11 cellular contexts compared by ENCODE assay signal in the genomic region with DNA sequence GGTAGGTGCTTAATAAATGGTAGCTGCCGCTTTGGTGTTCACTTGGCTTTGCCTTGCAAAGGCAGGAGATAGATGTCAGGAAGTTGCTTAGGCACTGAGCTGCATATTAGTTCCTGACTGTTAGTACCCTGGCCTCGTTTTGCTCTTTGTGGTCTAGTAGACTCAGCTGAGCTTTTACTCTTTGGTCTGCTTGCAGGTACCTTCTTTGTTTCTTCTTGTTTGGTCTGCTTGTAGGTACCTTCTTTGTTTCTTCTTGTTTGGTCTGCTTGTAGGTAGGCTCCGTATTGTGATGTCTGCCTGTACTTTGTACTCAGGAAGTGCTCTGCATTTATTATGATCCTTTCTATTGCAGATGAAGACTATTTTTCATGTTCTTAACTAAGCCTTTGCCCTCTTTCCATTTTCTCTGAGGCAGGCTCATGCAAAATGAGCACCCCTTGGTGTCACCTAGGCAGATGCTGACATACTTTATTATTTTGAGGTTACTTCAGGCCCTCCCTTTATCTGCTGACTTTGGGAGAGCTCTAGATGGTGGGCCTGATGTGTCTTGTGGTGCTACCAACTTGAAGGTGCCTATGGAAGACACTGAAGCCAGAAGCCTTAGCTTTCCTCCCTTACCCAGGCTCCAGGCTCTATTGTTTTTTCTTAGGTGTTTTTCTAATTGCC. TPM values are rescaled to one million over a fixed set of nuclear protein-coding genes. Genes with fewer than 3 reads are reported as not detected.
DNase-seq lines count a peak whose midpoint lies in the region; ATAC-seq and TF ChIP-seq lines count a peak whose summit lies in the region.
"Had no signal": no experiment of that assay in that cellular context is flagged by ENCODE, and none has a peak within 500 bp of the region (broad histone marks: within the 10 kb centered on the region; RNA-seq: fewer than 3 reads in every experiment).

No MANE protein-coding gene starts in this region.

- no peak for TF ChIP-seq CTCF in spleen (IDR thresholded peaks at IDR 0.05 in 8 of 11, conservative IDR thresholded peaks at IDR 0.05 in 3 of 11)
- no peak for TF ChIP-seq CTCF in coronary artery (IDR thresholded peaks at IDR 0.05)

- peak; percentile 12 for DNase-seq in activated CD4-positive, alpha-beta T cell treated with anti-CD3 and anti-CD28 coated beads, Interleukin-2, amount 10 ng/mL, durations not matched to agents 7 days and 5 days
- DNase-seq in activated CD4-positive, alpha-beta T cell treated with anti-CD3 and anti-CD28 coated beads for 1 hour: no peak
- peak; percentile 12 for DNase-seq in central memory CD4-positive, alpha-beta T cell
- DNase-seq in spleen: no peak
- no peak for DNase-seq in HAP-1 (ENCODE audit: low spot score in 2 of 2)
- no peak for DNase-seq in coronary artery (ENCODE audit: low spot score)
- DNase-seq: NCI-H187, PC-9 had no signal

- CTCF ChIA-PET in activated CD4-positive, alpha-beta T cell treated with anti-CD3 and anti-CD28 coated beads, Interleukin-2, amount 10 ng/mL, durations not matched to agents 7 days and 5 days (lab: Charles Lee): interaction anchor here (0.6 kb wide), 1 partner anchor 28 kb away, joined by 4 read pairs; no protein-coding TSS in a partner anchor

- H3K27ac ChIP-seq in KOPT-K1 (ENCODE audit: low read depth, low read length, poor library complexity, severe bottlenecking): peak overlapping the region; percentile 18
- H3K27ac ChIP-seq in spleen: peak overlapping the region in 5 of 8 donors; percentile 6 to 46 (median 8)
- no peak overlapping the region for H3K27ac ChIP-seq in coronary artery
- H3K27ac ChIP-seq: PC-9 had no signal

- POLR2A ChIA-PET in activated CD4-positive, alpha-beta T cell treated with anti-CD3 and anti-CD28 coated beads, Interleukin-2, amount 10 ng/mL, durations not matched to agents 7 days and 5 days (lab: Charles Lee): no interaction called here

- H3K27ac Mint-ChIP-seq in activated CD4-positive, alpha-beta T cell treated with anti-CD3 and anti-CD28 coated beads, Interleukin-2, amount 10 ng/mL, durations not matched to agents 7 days and 5 days: peak overlapping the region; percentile 59
- H3K27ac Mint-ChIP-seq: WTC11 had no signal

- peaks cover 3% of the 10 kb centered on the region for H3K9me3 Mint-ChIP-seq in activated CD4-positive, alpha-beta T cell treated with anti-CD3 and anti-CD28 coated beads, Interleukin-2, amount 10 ng/mL, durations not matched to agents 7 days and 5 days

- H3K4me3 Mint-ChIP-seq in activated CD4-positive, alpha-beta T cell treated with anti-CD3 and anti-CD28 coated beads, Interleukin-2, amount 10 ng/mL, durations not matched to agents 7 days and 5 days: no peak overlapping the region
- H3K4me3 Mint-ChIP-seq: WTC11 had no signal

- intact Hi-C loops in spleen (cut with DNase I; ENCODE audit: low total_unique reads): no loop called here

- H3K27me3 Mint-ChIP-seq in activated CD4-positive, alpha-beta T cell treated with anti-CD3 and anti-CD28 coated beads, Interleukin-2, amount 10 ng/mL, durations not matched to agents 7 days and 5 days: no peaks in the 10 kb centered on the region

- 36 to 76% (median 53%) methylated on average over 3 of the region's 3 CpGs for WGBS in spleen, 5 donors

- no peak for TF ChIP-seq POLR2A in spleen (IDR thresholded peaks at IDR 0.05)
- no peak for TF ChIP-seq POLR2A in GM18505 (IDR thresholded peaks at IDR 0.05; ENCODE audit: borderline replicate concordance, extremely low read depth, insufficient read depth, insufficient read length)

- H3K4me1 ChIP-seq in spleen (peaks cover 0 to 52% (median 16%) of the 10 kb centered on the region in 6 donors), HAP-1 (peaks cover 10% of the 10 kb centered on the region)

- no peaks in the 10 kb centered on the region for H3K27me3 ChIP-seq in spleen (replicated peaks in 1 of 7)
- no peaks in the 10 kb centered on the region for H3K27me3 ChIP-seq in HAP-1 (ENCODE audit: low read depth)

- in situ Hi-C loops in HAP-1 (cut with MboI; ENCODE audit: low sequenced_read_pairs): no loop called here

- H3K4me1 Mint-ChIP-seq in activated CD4-positive, alpha-beta T cell treated with anti-CD3 and anti-CD28 coated beads, Interleukin-2, amount 10 ng/mL, durations not matched to agents 7 days and 5 days: peaks cover 35% of the 10 kb centered on the region

- H3K4me3 ChIP-seq in spleen (no peak overlapping the region), HAP-1 (no peak overlapping the region), coronary artery (no peak overlapping the region)
- H3K4me3 ChIP-seq: PC-9 had no signal

- H3K36me3 ChIP-seq in KOPT-K1 (ENCODE audit: insufficient read depth, low read length) (peaks cover 39% of the 10 kb centered on the region), spleen (peaks cover 0 to 43% (median 16%) of the 10 kb centered on the region in 6 donors), HAP-1 (replicated peaks) (peaks cover 13% of the 10 kb centered on the region)

- ATAC-seq in GM18505 (IDR thresholded peaks at IDR 0.05; ENCODE audit: unreplicated experiment): no peak
- ATAC-seq: WTC11 had no signal

- peaks cover 37% of the 10 kb centered on the region for H3K36me3 Mint-ChIP-seq in activated CD4-positive, alpha-beta T cell treated with anti-CD3 and anti-CD28 coated beads, Interleukin-2, amount 10 ng/mL, durations not matched to agents 7 days and 5 days (ENCODE audit: low read depth)

- H3K9me3 ChIP-seq in KOPT-K1 (ENCODE audit: insufficient read depth, low read length, poor library complexity, severe bottlenecking) (peaks cover 5% of the 10 kb centered on the region), spleen (no peaks in the 10 kb centered on the region), HAP-1 (no peaks in the 10 kb centered on the region)

RNA-seq across cellular contexts. Expression of a gene that starts 6.0 kb away (rescaled TPM):
- 10 to 100 TPM; 34.3 to 41.6 TPM for total RNA-seq in activated CD4-positive, alpha-beta T cell treated with anti-CD3 and anti-CD28 coated beads, Interleukin-2, amount 10 ng/mL, durations not matched to agents 7 days and 5 days
- total RNA-seq in spleen: 10 to 100 TPM; 11.3 to 31.9 (median 22.4) TPM
- 10 to 100 TPM; 26.5 to 43.2 (median 34.3) TPM for polyA plus RNA-seq in spleen

Comparison
In these comparisons a context has a peak if more than half of its experiments do, and no peak if none do; other contexts are left out.
1. DNase-seq: peak in activated CD4-positive, alpha-beta T cell treated with anti-CD3 and anti-CD28 coated beads, Interleukin-2, amount 10 ng/mL, durations not matched to agents 7 days and 5 days (single experiment) and central memory CD4-positive, alpha-beta T cell (single experiment); none in activated CD4-positive, alpha-beta T cell treated with anti-CD3 and anti-CD28 coated beads for 1 hour (single experiment), spleen (single experiment), HAP-1 (0 of 2) and coronary artery (single experiment).
2. H3K27ac ChIP-seq: peak in KOPT-K1 (single experiment) and spleen (5 of 8); none in coronary artery (0 of 2).